ENCODE assay signal across 13 cellular contexts in genomic region chr20:47391276-47392010, GRCh38. TPM values are rescaled to one million over a fixed set of nuclear protein-coding genes. Genes with fewer than 3 reads are reported as not detected.
DNase-seq lines count a peak whose midpoint lies in the region; ATAC-seq, FAIRE-seq and TF ChIP-seq lines count a peak whose summit lies in the region.
"Had no signal": no experiment of that assay in that cellular context is flagged by ENCODE, and none has a peak within 500 bp of the region (broad histone marks: within the 10 kb centered on the region; RNA-seq: fewer than 3 reads in every experiment).

No MANE protein-coding gene starts in this region.

- peak overlapping the region; percentile 95 for H3K27ac Mint-ChIP-seq in activated B cell treated with CpG ODN at 0.5 μM for 24 hours
- H3K27ac Mint-ChIP-seq: CD4-positive, CD25-positive, alpha-beta regulatory T cell; progenitor cell of endocrine pancreas had no signal

- H3K4me1 Mint-ChIP-seq in activated B cell treated with CpG ODN at 0.5 μM for 24 hours = peaks cover 50% of the 10 kb centered on the region

- intact Hi-C loops in activated B cell treated with CpG ODN at 0.5 μM for 24 hours (cut with micrococcal nuclease) = loop anchor here (1.0 to 5.0 kb wide), 5 partner anchors 21 to 221 kb away; no protein-coding TSS in a partner anchor
- intact Hi-C loops in A673 (cut with micrococcal nuclease; ENCODE audit: unreplicated experiment) = loop anchor here (5.0 kb wide), 1 partner anchor 236 kb away; no protein-coding TSS in a partner anchor

- peak overlapping the region; percentile 58 for H3K27ac ChIP-seq in 22Rv1
- no peak overlapping the region for H3K27ac ChIP-seq in DND-41 (ENCODE audit: low read length)
- H3K27ac ChIP-seq in keratinocyte (ENCODE audit: control insufficient read depth, insufficient read depth, low read length) = peak overlapping the region; percentile 100
- no peak overlapping the region for H3K27ac ChIP-seq in A673 (ENCODE audit: low read depth, low read length, poor library complexity, severe bottlenecking)

- no peaks in the 10 kb centered on the region for H3K27me3 Mint-ChIP-seq in activated B cell treated with CpG ODN at 0.5 μM for 24 hours
- H3K27me3 Mint-ChIP-seq: CD4-positive, CD25-positive, alpha-beta regulatory T cell; progenitor cell of endocrine pancreas had no signal

- H3K27me3 ChIP-seq in DND-41 (ENCODE audit: insufficient read depth, low read length, poor library complexity) (no peaks in the 10 kb centered on the region), keratinocyte (ENCODE audit: control insufficient read depth, extremely low read depth, insufficient read depth, low read length) (no peaks in the 10 kb centered on the region), A673 (replicated peaks; ENCODE audit: insufficient read depth, low read depth, low read length, poor library complexity) (no peaks in the 10 kb centered on the region)

- H3K9me3 Mint-ChIP-seq in activated B cell treated with CpG ODN at 0.5 μM for 24 hours = peaks cover 4% of the 10 kb centered on the region

- H3K36me3 ChIP-seq in DND-41 (ENCODE audit: insufficient read depth, low read length) (no peaks in the 10 kb centered on the region), keratinocyte (ENCODE audit: control insufficient read depth in 2 of 2, extremely low read depth in 1 of 2, insufficient read depth in 2 of 2, low read length in 2 of 2) (no peaks in the 10 kb centered on the region), A673 (ENCODE audit: insufficient read depth, low read length, poor library complexity, severe bottlenecking) (no peaks in the 10 kb centered on the region)

- H3K9me1 ChIP-seq in keratinocyte (ENCODE audit: control insufficient read depth, extremely low read depth, insufficient read depth, low read length) = no peaks in the 10 kb centered on the region

- peak overlapping the region; percentile 55 for H3K4me3 Mint-ChIP-seq in activated B cell treated with CpG ODN at 0.5 μM for 24 hours

- H3K9me3 ChIP-seq in DND-41 (ENCODE audit: insufficient read depth, low read length, severe bottlenecking) (no peaks in the 10 kb centered on the region), keratinocyte (ENCODE audit: control insufficient read depth, low read depth, low read length) (no peaks in the 10 kb centered on the region), A673 (ENCODE audit: low read depth, low read length, poor library complexity, severe bottlenecking) (no peaks in the 10 kb centered on the region)

- peaks cover 12% of the 10 kb centered on the region for H3K36me3 Mint-ChIP-seq in activated B cell treated with CpG ODN at 0.5 μM for 24 hours (ENCODE audit: low read depth)
- H3K36me3 Mint-ChIP-seq: CD4-positive, CD25-positive, alpha-beta regulatory T cell had no signal

- dilution Hi-C loops in keratinocyte (cut with MboI; ENCODE audit: extremely low pct_ligation_motif_present, low sequenced_read_pairs) = no loop called here

- H2AFZ ChIP-seq in DND-41 (ENCODE audit: low read depth, low read length) (peak overlapping the region; percentile 41; the same call in 1 of the 2 replicates), keratinocyte (ENCODE audit: control insufficient read depth, low read length) (peak overlapping the region; percentile 36)

- H3K4me1 ChIP-seq in DND-41 (ENCODE audit: insufficient read depth, low read length) = no peaks in the 10 kb centered on the region
- H3K4me1 ChIP-seq in keratinocyte (ENCODE audit: control insufficient read depth, extremely low read depth, insufficient read depth, low read length) = peaks cover 23% of the 10 kb centered on the region
- H3K4me1 ChIP-seq in A673 (ENCODE audit: insufficient read depth, low read length, poor library complexity, severe bottlenecking) = no peaks in the 10 kb centered on the region

- H3K9ac ChIP-seq in DND-41 (ENCODE audit: low read depth, low read length) = no peak overlapping the region
- H3K9ac ChIP-seq in keratinocyte (ENCODE audit: control insufficient read depth, extremely low read depth, insufficient read depth, low read length) = peak overlapping the region; percentile 95

- no TSS peak for BruUV-seq in A673 (replicated peaks; lab: Mats Ljungman, UMichigan)

- H3K79me2 ChIP-seq in DND-41 (ENCODE audit: insufficient read depth, low read length) (no peaks in the 10 kb centered on the region), keratinocyte (ENCODE audit: control insufficient read depth, insufficient read depth, low read length) (no peaks in the 10 kb centered on the region)

- H4K20me1 ChIP-seq in DND-41 (ENCODE audit: insufficient read depth, low read length) (no peaks in the 10 kb centered on the region), keratinocyte (ENCODE audit: control insufficient read depth, extremely low read depth, insufficient read depth, low read length) (no peaks in the 10 kb centered on the region)

- no peak for FAIRE-seq in keratinocyte (lab: Jason Lieb, UNC)
- FAIRE-seq: bronchial epithelial cell had no signal

- H3K4me3 ChIP-seq in DND-41 (ENCODE audit: low read depth in 1 of 2, low read length in 2 of 2) = no peak overlapping the region
- H3K4me3 ChIP-seq in keratinocyte (ENCODE audit: control insufficient read depth in 2 of 3, extremely low read depth in 1 of 3, insufficient read depth in 2 of 3, low read depth in 1 of 3, low read length in 3 of 3) = no peak overlapping the region
- no peak overlapping the region for H3K4me3 ChIP-seq in A673 (ENCODE audit: low read depth, low read length, poor library complexity, severe bottlenecking)

- POLR2A ChIA-PET in activated B cell treated with CpG ODN at 0.5 μM for 24 hours (lab: Charles Lee) = interaction anchor here (0.7 to 6.3 kb wide), 15 partner anchors 15 to 169 kb away, joined by 3 to 174 read pairs (median 6); partner anchors contain the start of genes NCOA3 and ZMYND8
- POLR2A ChIA-PET in A673 (lab: Charles Lee; ENCODE audit: low non-redundant PET) = interaction anchor here (0.5 kb wide), 1 partner anchor 67 kb away, joined by 5 read pairs; no protein-coding TSS in a partner anchor

- no peak for ATAC-seq in DND-41 (ENCODE audit: insufficient read depth, low read depth)
- no peak for ATAC-seq in activated B cell treated with CpG ODN at 0.5 μM for 24 hours (ENCODE audit: low read depth)

- no peak for DNase-seq in DND-41
- DNase-seq in activated B cell treated with CpG ODN at 0.5 μM for 24 hours = no peak
- no peak for DNase-seq in keratinocyte (ENCODE audit: low read depth, low spot score)
- DNase-seq in A673 (ENCODE audit: low spot score) = no peak
- no peak for DNase-seq in LoVo (ENCODE audit: low spot score)
- no peak for DNase-seq in NCI-H510A treated with DMSO at 0.1 percent for 48 hours (lab: John Stamatoyannopoulos, UW)
- no peak for DNase-seq in dedifferentiated amniotic fluid mesenchymal stem cell (ENCODE audit: extremely low spot score)
- DNase-seq: NCI-H1417 treated with DMSO at 0.1 percent for 48 hours, NCI-H510A had no signal

- H3K4me2 ChIP-seq in DND-41 (ENCODE audit: insufficient read depth, low read length) (no peak overlapping the region), keratinocyte (ENCODE audit: control insufficient read depth, extremely low read depth, insufficient read depth, low read depth, low read length) (peak overlapping the region; percentile 96)

- CTCF ChIA-PET in activated B cell treated with CpG ODN at 0.5 μM for 24 hours (lab: Charles Lee) (interaction anchor here (0.9 to 2.4 kb wide), 5 partner anchors 21 to 229 kb away, joined by 3 to 10 read pairs (median 6); no protein-coding TSS in a partner anchor), A673 (lab: Charles Lee) (interaction anchor here (0.6 to 1.4 kb wide), 3 partner anchors 8 to 195 kb away, joined by 3 to 4 read pairs (median 3); no protein-coding TSS in a partner anchor)

- TF ChIP-seq CTCF in 22Rv1 (IDR thresholded peaks at IDR 0.05) (no peak), DND-41 (IDR thresholded peaks at IDR 0.05; ENCODE audit: borderline replicate concordance, extremely low read depth, low read length, poor library complexity, severe bottlenecking) (no peak), activated B cell treated with CpG ODN at 0.5 μM for 24 hours (IDR thresholded peaks at IDR 0.05) (no peak), keratinocyte (optimal IDR thresholded peaks at IDR 0.05 in 1 of 3, IDR thresholded peaks at IDR 0.05 in 1 of 3, conservative IDR thresholded peaks at IDR 0.05 in 1 of 3; ENCODE audit: extremely low read depth in 1 of 3, insufficient read depth in 2 of 3, low read length in 3 of 3) (no peak), A673 (conservative IDR thresholded peaks at IDR 0.05; ENCODE audit: low read depth, low read length) (no peak)

RNA-seq across cellular contexts. Expression of gene ZMYND8, which starts 34.9 kb away (rescaled TPM):
- total RNA-seq in activated B cell treated with CpG ODN at 0.5 μM for 24 hours (42.6 and 44.7 TPM in 2 replicates), A673 (2021) (31.3 and 35.2 TPM in 2 replicates)
- 30.0 to 42.6 TPM (median 39.8 TPM) in 3 replicates for polyA plus RNA-seq in keratinocyte
- polyA plus RNA-seq in keratinocyte (2011; ENCODE audit: low read depth) = 49.3 TPM
- 21.6 and 26.9 TPM in 2 replicates for polyA plus RNA-seq in keratinocyte (2011; cell fraction: cytosol; rRNA removed)
- 95.0 and 95.8 TPM in 2 replicates for polyA plus RNA-seq in keratinocyte (2011; cell fraction: nucleus; rRNA removed)
- 34.7 and 37.8 TPM in 2 replicates for polyA plus RNA-seq in keratinocyte (2012; ENCODE audit: low replicate concordance)
- 40.3 to 48.9 TPM (median 40.8 TPM) in 3 replicates for polyA minus RNA-seq in keratinocyte
- 21.7 TPM for polyA minus RNA-seq in keratinocyte (2011; cell fraction: cytosol; rRNA and poly(A)+ RNA removed)
- 51.6 and 102 TPM in 2 replicates for polyA minus RNA-seq in keratinocyte (2011; cell fraction: nucleus; rRNA and poly(A)+ RNA removed)

Comparison
In these comparisons a context has a peak if more than half of its experiments do, and no peak if none do; other contexts are left out.
1. H3K27ac ChIP-seq: peak in 22Rv1 (single experiment) and keratinocyte (single experiment); none in DND-41 (single experiment) and A673 (single experiment).